1 cellular context compared by ENCODE assay signal in the genomic region with DNA sequence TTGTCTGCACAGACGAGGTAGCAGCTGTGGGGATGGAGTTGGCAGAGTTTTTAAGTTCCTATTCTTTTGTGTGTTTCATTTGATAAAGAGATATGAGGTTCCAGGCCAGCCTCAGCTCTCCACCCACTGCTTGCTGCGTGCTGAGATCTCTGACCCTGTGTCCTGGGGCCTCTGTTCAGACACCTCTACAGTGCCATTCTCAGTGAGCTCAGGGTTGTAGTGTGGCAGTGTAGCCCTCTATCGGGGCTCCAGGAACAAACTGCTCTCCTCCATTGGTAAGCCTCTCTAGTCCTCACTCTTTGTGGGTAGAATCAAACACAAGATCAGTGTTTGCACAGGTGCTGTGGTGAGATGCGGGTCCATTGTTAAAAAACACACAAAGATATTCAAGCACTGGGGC.
TF ChIP-seq lines count a peak whose summit lies in the region.

No MANE protein-coding gene starts in this region.

TF ChIP-seq in H1, 55 proteins besides CTCF, POLR2A, EP300 and RAD21 (continued from another document):
- TF ChIP-seq, protein P1, sequence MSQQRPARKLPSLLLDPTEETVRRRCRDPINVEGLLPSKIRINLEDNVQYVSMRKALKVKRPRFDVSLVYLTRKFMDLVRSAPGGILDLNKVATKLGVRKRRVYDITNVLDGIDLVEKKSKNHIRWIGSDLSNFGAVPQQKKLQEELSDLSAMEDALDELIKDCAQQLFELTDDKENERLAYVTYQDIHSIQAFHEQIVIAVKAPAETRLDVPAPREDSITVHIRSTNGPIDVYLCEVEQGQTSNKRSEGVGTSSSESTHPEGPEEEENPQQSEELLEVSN (IDR thresholded peaks at IDR 0.05), result no peak
- TF ChIP-seq EGR1 (IDR thresholded peaks at IDR 0.05; ENCODE audit: borderline replicate concordance, low read depth, low read length), result no peak
- no peak for TF ChIP-seq RNF2 (IDR thresholded peaks at IDR 0.05; ENCODE audit: borderline replicate concordance, low read depth, low read length, missing control alignments, poor library complexity, severe bottlenecking)
- TF ChIP-seq MAFK (IDR thresholded peaks at IDR 0.05; ENCODE audit: low read depth, low read length), result no peak
- TF ChIP-seq SIN3A (conservative IDR thresholded peaks at IDR 0.05 in 1 of 2, IDR thresholded peaks at IDR 0.05 in 1 of 2; ENCODE audit: low read depth in 1 of 2, low read length in 2 of 2), result no peak
- no peak for TF ChIP-seq KDM5A (IDR thresholded peaks at IDR 0.05; ENCODE audit: low read length)
- no peak for TF ChIP-seq SUZ12 (IDR thresholded peaks at IDR 0.05; ENCODE audit: low read length)
- no peak for TF ChIP-seq CEBPB (IDR thresholded peaks at IDR 0.05; ENCODE audit: low read depth, low read length)
